In genomic region chr13:90395846-90396245, GRCh38 we compare ENCODE assay signal across 32 cellular contexts.
"Had no signal": no experiment of that assay in that cellular context is flagged by ENCODE, and none has a peak within 500 bp of the region (broad histone marks: within the 10 kb centered on the region; RNA-seq: fewer than 3 reads in every experiment).

No MANE protein-coding gene starts in this region.

- H3K4me3 Mint-ChIP-seq: activated CD4-positive, alpha-beta T cell treated with anti-CD3 and anti-CD28 coated beads for 36 hours; activated CD4-positive, alpha-beta T cell treated with anti-CD3 and anti-CD28 coated beads, Interleukin-2, amount 10 ng/mL, durations not matched to agents 7 days and 5 days; activated CD8-positive, alpha-beta T cell treated with anti-CD3 and anti-CD28 coated beads, Interleukin-2, amount 10 ng/mL, durations not matched to agents 7 days and 5 days; activated naive CD4-positive, alpha-beta T cell treated with anti-CD3 and anti-CD28 coated beads for 36 hours; activated T-cell treated with anti-CD3 and anti-CD28 coated beads, Interleukin-2, amount 50 U/mL, for 24 hours; T-helper 1 cell treated with Interleukin-12 subunit alpha and Interleukin-12 subunit beta and Interleukin-4 antibody, amounts not matched to agents 30 μg/mL and 1 μg/mL, for 36 hours; T-helper 2 cell treated with Interferon-gamma antibody and Interleukin-4, amounts not matched to agents 5 μg/mL and 100 μg/mL, for 36 hours had no signal

- H3K4me3 ChIP-seq: adrenal gland, body of pancreas, MG63, Peyer's patch, SJSA1 had no signal

- DNase-seq: activated CD4-positive, alpha-beta T cell treated with anti-CD3 and anti-CD28 coated beads for 36 hours; activated CD4-positive, alpha-beta T cell treated with anti-CD3 and anti-CD28 coated beads, Interleukin-2, amount 10 ng/mL, durations not matched to agents 7 days and 5 days; activated CD4-positive, alpha-beta T cell treated with anti-CD3 and anti-CD28 coated beads, Interleukin-2, amount 50 U/mL, for 48 hours; activated CD8-positive, alpha-beta T cell treated with anti-CD3 and anti-CD28 coated beads, Interleukin-2, amount 10 ng/mL, durations not matched to agents 7 days and 5 days; activated gamma-delta T cell; activated naive CD4-positive, alpha-beta T cell treated with anti-CD3 and anti-CD28 coated beads for 36 hours; activated T-cell treated with anti-CD3 and anti-CD28 coated beads, Interleukin-2, amount 50 U/mL, for 24 hours; adrenal gland; body of pancreas; caudate nucleus; Kasumi-1; MG63; NCI-H1092; NCI-H1436 treated with DMSO at 0.1 percent for 48 hours; NCI-H1694 treated with DMSO at 0.1 percent for 48 hours; NCI-H2029; NCI-H345; NCI-H526; NCI-H774; Peyer's patch; RPMI8226; SHP77 treated with DMSO at 0.1 percent for 48 hours; SK-N-SH had no signal

- H3K27ac Mint-ChIP-seq: activated CD4-positive, alpha-beta T cell treated with anti-CD3 and anti-CD28 coated beads for 36 hours; activated CD4-positive, alpha-beta T cell treated with anti-CD3 and anti-CD28 coated beads, Interleukin-2, amount 10 ng/mL, durations not matched to agents 7 days and 5 days; activated CD8-positive, alpha-beta T cell treated with anti-CD3 and anti-CD28 coated beads, Interleukin-2, amount 10 ng/mL, durations not matched to agents 7 days and 5 days; activated naive CD4-positive, alpha-beta T cell treated with anti-CD3 and anti-CD28 coated beads for 36 hours; activated naive CD4-positive, alpha-beta T cell treated with anti-CD3 and anti-CD28 coated beads, Interleukin-2, amount 50 U/mL, for 72 hours; activated T-cell treated with anti-CD3 and anti-CD28 coated beads, Interleukin-2, amount 50 U/mL, for 24 hours; activated T-helper 2 cell treated with anti-CD3 and anti-CD28 coated beads, Interferon-gamma antibody, Interleukin-2, Interleukin-4, amounts not matched to agents 10 μg/mL and 5 μg/mL and 100 μg/mL, durations not matched to agents 14 hours and 24 hours and 36 hours; T-helper 1 cell treated with Interleukin-12 subunit alpha and Interleukin-12 subunit beta and Interleukin-4 antibody, amounts not matched to agents 30 μg/mL and 1 μg/mL, for 36 hours; T-helper 2 cell treated with Interferon-gamma antibody and Interleukin-4, amounts not matched to agents 5 μg/mL and 100 μg/mL, for 36 hours had no signal

- H3K4me1 ChIP-seq: adrenal gland, body of pancreas, Peyer's patch, SJSA1 had no signal

- H3K27ac ChIP-seq: adrenal gland, body of pancreas, Peyer's patch, SJSA1 had no signal

- H3K9ac ChIP-seq: SK-N-SH had no signal

- H3K4me1 Mint-ChIP-seq: activated CD4-positive, alpha-beta T cell treated with anti-CD3 and anti-CD28 coated beads for 36 hours; activated CD4-positive, alpha-beta T cell treated with anti-CD3 and anti-CD28 coated beads, Interleukin-2, amount 10 ng/mL, durations not matched to agents 7 days and 5 days had no signal

- H3K9me2 ChIP-seq: SK-N-SH had no signal

- H3K9me3 ChIP-seq: body of pancreas, SJSA1, SK-N-SH had no signal

- FAIRE-seq: astrocyte, bronchial epithelial cell, TTC549 had no signal

- ATAC-seq: activated CD4-positive, alpha-beta T cell treated with anti-CD3 and anti-CD28 coated beads for 36 hours; activated CD4-positive, CD25-positive, alpha-beta regulatory T cell treated with anti-CD3 and anti-CD28 coated beads, Interleukin-2, amount 50 U/mL, for 24 hours; activated CD8-positive, alpha-beta T cell treated with anti-CD3 and anti-CD28 coated beads, Interleukin-2, amount 10 ng/mL, durations not matched to agents 7 days and 5 days; activated naive CD4-positive, alpha-beta T cell treated with anti-CD3 and anti-CD28 coated beads, Interleukin-2, amount 50 U/mL, for 72 hours; body of pancreas had no signal

- H3K36me3 ChIP-seq: adrenal gland, MG63, Peyer's patch, SJSA1 had no signal

- H3K4me2 ChIP-seq: SK-N-SH had no signal

- H3K27me3 Mint-ChIP-seq: activated CD4-positive, alpha-beta T cell treated with anti-CD3 and anti-CD28 coated beads for 36 hours; activated CD4-positive, alpha-beta T cell treated with anti-CD3 and anti-CD28 coated beads, Interleukin-2, amount 10 ng/mL, durations not matched to agents 7 days and 5 days; activated T-cell treated with anti-CD3 and anti-CD28 coated beads, Interleukin-2, amount 50 U/mL, for 24 hours had no signal

- H3K27me3 ChIP-seq: adrenal gland, body of pancreas, MG63, Peyer's patch, SJSA1 had no signal
